Comparison of ENCODE assay signal across 11 cellular contexts in the genomic region with DNA sequence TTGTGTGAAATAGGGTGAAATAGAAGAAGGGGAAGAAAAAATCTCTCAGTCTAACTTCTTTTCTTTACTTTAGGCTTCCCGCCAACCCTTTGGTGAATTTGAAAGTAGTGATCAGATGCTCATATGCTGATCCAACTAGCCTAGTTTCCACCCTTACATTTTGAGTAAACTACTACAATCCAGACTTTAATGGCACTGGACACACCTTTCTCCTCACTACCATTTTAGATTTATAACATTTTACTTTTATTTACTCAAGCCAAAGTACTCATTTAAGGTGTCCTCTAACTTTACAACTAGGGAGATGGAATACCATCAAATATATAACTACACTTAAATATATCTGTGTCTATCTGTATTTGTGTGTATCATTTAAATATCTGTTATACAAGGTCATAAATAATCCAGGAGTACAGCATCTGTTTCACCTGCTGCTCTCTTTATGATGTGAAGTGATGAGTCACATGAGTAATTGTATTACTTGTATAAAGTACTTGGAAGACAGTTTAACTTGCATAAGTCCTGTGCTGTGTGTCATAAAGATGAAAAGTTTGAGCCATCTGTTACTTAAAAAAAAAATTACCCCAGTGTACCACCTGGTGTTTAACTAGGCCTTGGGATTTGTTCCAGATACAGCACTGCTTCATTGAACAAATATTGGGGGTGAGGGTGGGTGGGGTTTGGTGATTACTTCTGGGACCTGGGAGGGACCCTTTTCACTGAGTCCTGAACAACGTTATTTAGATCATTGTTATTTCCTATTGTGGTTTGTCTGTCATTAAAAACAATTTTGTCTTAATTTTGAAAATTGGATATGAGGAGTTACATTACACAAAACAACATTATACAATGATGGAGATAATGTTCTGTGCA.
DNase-seq lines count a peak whose midpoint lies in the region; ATAC-seq and TF ChIP-seq lines count a peak whose summit lies in the region.
"Had no signal": no experiment of that assay in that cellular context is flagged by ENCODE, and none has a peak within 500 bp of the region (broad histone marks: within the 10 kb centered on the region; RNA-seq: fewer than 3 reads in every experiment).

No MANE protein-coding gene starts in this region.

- no peaks in the 10 kb centered on the region for H3K9me3 Mint-ChIP-seq in CD8-positive, alpha-beta T cell
- no peaks in the 10 kb centered on the region for H3K9me3 Mint-ChIP-seq in neural progenitor cell

- no peak overlapping the region for H2AFZ ChIP-seq in neural progenitor cell (replicated peaks)

- no peaks in the 10 kb centered on the region for H3F3A ChIP-seq in neural progenitor cell (ENCODE audit: low read depth)

- peaks cover 29% of the 10 kb centered on the region for H3K79me2 ChIP-seq in neural progenitor cell (ENCODE audit: low read depth)

- no peaks in the 10 kb centered on the region for H3K36me3 Mint-ChIP-seq in CD8-positive, alpha-beta T cell
- no peaks in the 10 kb centered on the region for H3K36me3 Mint-ChIP-seq in neural progenitor cell

- H3K27me3 ChIP-seq in CD8-positive, alpha-beta T cell (ENCODE audit: insufficient read depth, low read length) = no peaks in the 10 kb centered on the region
- H3K27me3 ChIP-seq in neural progenitor cell = no peaks in the 10 kb centered on the region
- H3K27me3 ChIP-seq in dorsolateral prefrontal cortex = no peaks in the 10 kb centered on the region

- ATAC-seq in CD8-positive, alpha-beta T cell = peak; percentile 22
- ATAC-seq in esophagus mucosa (peak; percentile 72), HG02870 (IDR thresholded peaks at IDR 0.05; ENCODE audit: unreplicated experiment) (no peak), GM18870 (IDR thresholded peaks at IDR 0.05; ENCODE audit: unreplicated experiment) (no peak)

- peaks cover 16% of the 10 kb centered on the region for H3K4me1 ChIP-seq in CD8-positive, alpha-beta T cell (ENCODE audit: insufficient read depth, low read length)
- H3K4me1 ChIP-seq in neural progenitor cell = peaks cover 58% of the 10 kb centered on the region

- no peaks in the 10 kb centered on the region for H3K36me3 ChIP-seq in CD8-positive, alpha-beta T cell (ENCODE audit: insufficient read depth, low read length)
- no peaks in the 10 kb centered on the region for H3K36me3 ChIP-seq in neural progenitor cell

- H3K4me3 Mint-ChIP-seq in CD8-positive, alpha-beta T cell = no peak overlapping the region
- no peak overlapping the region for H3K4me3 Mint-ChIP-seq in neural progenitor cell

- no peak overlapping the region for H3K9ac ChIP-seq in neural progenitor cell

- no peaks in the 10 kb centered on the region for H3K9me3 ChIP-seq in CD8-positive, alpha-beta T cell (ENCODE audit: low read length)
- no peaks in the 10 kb centered on the region for H3K9me3 ChIP-seq in neural progenitor cell (ENCODE audit: low read depth)

- no peak overlapping the region for H3K27ac ChIP-seq in CD8-positive, alpha-beta T cell (ENCODE audit: low read depth, low read length)
- no peak overlapping the region for H3K27ac ChIP-seq in neural progenitor cell
- H3K27ac ChIP-seq in dorsolateral prefrontal cortex = no peak overlapping the region
- H3K27ac ChIP-seq: HL-60, SK-N-MC had no signal

- H3K27me3 Mint-ChIP-seq in CD8-positive, alpha-beta T cell (ENCODE audit: low read depth) = no peaks in the 10 kb centered on the region
- H3K27me3 Mint-ChIP-seq in neural progenitor cell (ENCODE audit: insufficient read depth, low read depth) = no peaks in the 10 kb centered on the region

- no peaks in the 10 kb centered on the region for H4K20me1 ChIP-seq in neural progenitor cell (ENCODE audit: low read depth)

- POLR2A ChIA-PET in CD8-positive, alpha-beta T cell (lab: Charles Lee) = no interaction called here

- H3K4me2 ChIP-seq in neural progenitor cell = no peak overlapping the region

- CTCF ChIA-PET in CD8-positive, alpha-beta T cell (lab: Charles Lee) = no interaction called here

- H3K4me3 ChIP-seq in CD8-positive, alpha-beta T cell (ENCODE audit: low read depth, low read length) = no peak overlapping the region
- H3K4me3 ChIP-seq in HFF-Myc (replicated peaks; ENCODE audit: low read depth, low read length) = no peak overlapping the region
- no peak overlapping the region for H3K4me3 ChIP-seq in neural progenitor cell
- no peak overlapping the region for H3K4me3 ChIP-seq in dorsolateral prefrontal cortex
- H3K4me3 ChIP-seq: SK-N-MC had no signal

- peaks cover 58% of the 10 kb centered on the region for H3K4me1 Mint-ChIP-seq in CD8-positive, alpha-beta T cell (ENCODE audit: low read depth)
- peaks cover 13% of the 10 kb centered on the region for H3K4me1 Mint-ChIP-seq in neural progenitor cell

- TF ChIP-seq CTCF in CD8-positive, alpha-beta T cell (IDR thresholded peaks at IDR 0.05) = no peak
- no peak for TF ChIP-seq CTCF in HFF-Myc (IDR thresholded peaks at IDR 0.05; ENCODE audit: low read depth, low read length, missing control alignments)
- TF ChIP-seq CTCF in neural progenitor cell (IDR thresholded peaks at IDR 0.05) = no peak
- no peak for TF ChIP-seq CTCF in dorsolateral prefrontal cortex (IDR thresholded peaks at IDR 0.05 in 54 of 56, conservative IDR thresholded peaks at IDR 0.05 in 2 of 56; ENCODE audit: low read depth in 1 of 56, partially characterized antibody in 56 of 56)

- DNase-seq in CD8-positive, alpha-beta T cell = no peak
- DNase-seq in HFF-Myc (ENCODE audit: extremely low read depth, low read depth) = peak; percentile 40
- DNase-seq in NCI-H2227 treated with DMSO at 0.1 percent for 48 hours (lab: John Stamatoyannopoulos, UW) = peak; percentile 71
- no peak for DNase-seq in neural progenitor cell (ENCODE audit: low spot score)
- no peak for DNase-seq in dorsolateral prefrontal cortex
- DNase-seq: effector memory CD4-positive, alpha-beta T cell had no signal

- intact Hi-C loops in CD8-positive, alpha-beta T cell (cut with DNase I, micrococcal nuclease) = no loop called here
- intact Hi-C loops in dorsolateral prefrontal cortex (cut with DNase I) = no loop called here

- H3K27ac Mint-ChIP-seq in CD8-positive, alpha-beta T cell = peak overlapping the region; percentile 8
- H3K27ac Mint-ChIP-seq in neural progenitor cell = no peak overlapping the region

Comparison
In these comparisons a context has a peak if more than half of its experiments do, and no peak if none do; other contexts are left out.
1. ATAC-seq: peak in CD8-positive, alpha-beta T cell (single experiment) and esophagus mucosa (single experiment); none in HG02870 (single experiment) and GM18870 (single experiment).
2. DNase-seq: peak in HFF-Myc (single experiment) and NCI-H2227 treated with DMSO at 0.1 percent for 48 hours (single experiment); none in CD8-positive, alpha-beta T cell (0 of 7), neural progenitor cell (single experiment) and dorsolateral prefrontal cortex (0 of 10).